In genomic region chr13:109314101-109314500, GRCh38 we compare ENCODE assay signal across 32 cellular contexts.
"Had no signal": no experiment of that assay in that cellular context is flagged by ENCODE, and none has a peak within 500 bp of the region (broad histone marks: within the 10 kb centered on the region; RNA-seq: fewer than 3 reads in every experiment).

No MANE protein-coding gene starts in this region.

- H3K36me3 ChIP-seq: brain microvascular endothelial cell, cardiac muscle cell, SJCRH30 had no signal

- H3K27me3 Mint-ChIP-seq: activated CD8-positive, alpha-beta T cell treated with anti-CD3 and anti-CD28 coated beads for 36 hours; activated naive CD4-positive, alpha-beta T cell treated with anti-CD3 and anti-CD28 coated beads, Interleukin-2, amount 10 ng/mL, durations not matched to agents 7 days and 5 days; activated naive CD8-positive, alpha-beta T cell treated with anti-CD3 and anti-CD28 coated beads, Interleukin-2, amount 10 ng/mL, durations not matched to agents 7 days and 5 days had no signal

- H3K27me3 ChIP-seq: brain microvascular endothelial cell, cardiac muscle cell, SJCRH30 had no signal

- H3K4me1 ChIP-seq: SJCRH30 had no signal

- H3K36me3 Mint-ChIP-seq: activated naive CD4-positive, alpha-beta T cell treated with anti-CD3 and anti-CD28 coated beads, Interleukin-2, amount 10 ng/mL, durations not matched to agents 7 days and 5 days; activated naive CD8-positive, alpha-beta T cell treated with anti-CD3 and anti-CD28 coated beads, Interleukin-2, amount 10 ng/mL, durations not matched to agents 7 days and 5 days had no signal

- H3K27ac Mint-ChIP-seq: activated CD8-positive, alpha-beta T cell treated with anti-CD3 and anti-CD28 coated beads for 36 hours; activated naive CD4-positive, alpha-beta T cell treated with anti-CD3 and anti-CD28 coated beads, Interleukin-2, amount 10 ng/mL, durations not matched to agents 7 days and 5 days; activated naive CD8-positive, alpha-beta T cell treated with anti-CD3 and anti-CD28 coated beads, Interleukin-2, amount 10 ng/mL, durations not matched to agents 7 days and 5 days; activated T-cell treated with anti-CD3 and anti-CD28 coated beads, Interleukin-2, amount 50 U/mL, for 72 hours; activated T-helper 2 cell treated with anti-CD3 and anti-CD28 coated beads, Interferon-gamma antibody, Interleukin-2, Interleukin-4, amounts not matched to agents 10 μg/mL and 5 μg/mL and 100 μg/mL, durations not matched to agents 14 hours and 24 hours and 36 hours had no signal

- ATAC-seq: activated CD8-positive, alpha-beta T cell treated with anti-CD3 and anti-CD28 coated beads for 36 hours; activated T-cell treated with anti-CD3 and anti-CD28 coated beads, Interleukin-2, amount 50 U/mL, for 72 hours; K562; Panc1; Right ventricle myocardium inferior had no signal

- H3K27ac ChIP-seq: brain microvascular endothelial cell, cardiac muscle cell, SJCRH30, VCaP had no signal

- H3K9me3 ChIP-seq: SJCRH30, SK-N-SH had no signal

- H3K4me3 Mint-ChIP-seq: activated CD8-positive, alpha-beta T cell treated with anti-CD3 and anti-CD28 coated beads for 36 hours; activated naive CD4-positive, alpha-beta T cell treated with anti-CD3 and anti-CD28 coated beads, Interleukin-2, amount 10 ng/mL, durations not matched to agents 7 days and 5 days; activated naive CD8-positive, alpha-beta T cell treated with anti-CD3 and anti-CD28 coated beads, Interleukin-2, amount 10 ng/mL, durations not matched to agents 7 days and 5 days; activated T-cell treated with anti-CD3 and anti-CD28 coated beads, Interleukin-2, amount 50 U/mL, for 72 hours had no signal

- DNase-seq: activated CD4-positive, alpha-beta T cell treated with anti-CD3 and anti-CD28 coated beads for 4 hours; activated CD4-positive, CD25-positive, alpha-beta regulatory T cell; activated CD8-positive, alpha-beta memory T cell treated with anti-CD3 and anti-CD28 coated beads, Interleukin-2, amount 50 U/mL, for 4 hours; activated CD8-positive, alpha-beta T cell treated with anti-CD3 and anti-CD28 coated beads for 36 hours; activated gamma-delta T cell treated with Interleukin-2 at 50 U/mL for 16 hours; activated naive CD4-positive, alpha-beta T cell treated with anti-CD3 and anti-CD28 coated beads, Interleukin-2, amount 10 ng/mL, durations not matched to agents 7 days and 5 days; activated naive CD8-positive, alpha-beta T cell treated with anti-CD3 and anti-CD28 coated beads, Interleukin-2, amount 10 ng/mL, durations not matched to agents 7 days and 5 days; activated T-cell treated with anti-CD3 and anti-CD28 coated beads, Interleukin-2, amount 50 U/mL, for 72 hours; amniotic stem cell; brain microvascular endothelial cell; cerebellar nuclear complex; Karpas-422; MM.1S; NCI-H1105; NCI-H1436 treated with DMSO at 0.1 percent for 48 hours; NCI-H187; NCI-H2081; NCI-H2227 treated with DMSO at 0.1 percent for 48 hours; NCI-H446 treated with DMSO at 0.1 percent for 48 hours; NCI-H526 treated with DMSO at 0.1 percent for 48 hours; NCI-H82; OCI-M1; RPMI8226; SJCRH30; SK-N-SH; T-helper 1 cell had no signal

- H3K4me3 ChIP-seq: cardiac muscle cell, K562, SJCRH30 had no signal

- H3K9me3 Mint-ChIP-seq: activated CD8-positive, alpha-beta T cell treated with anti-CD3 and anti-CD28 coated beads for 36 hours; activated naive CD4-positive, alpha-beta T cell treated with anti-CD3 and anti-CD28 coated beads, Interleukin-2, amount 10 ng/mL, durations not matched to agents 7 days and 5 days had no signal

- H3K4me1 Mint-ChIP-seq: activated naive CD4-positive, alpha-beta T cell treated with anti-CD3 and anti-CD28 coated beads, Interleukin-2, amount 10 ng/mL, durations not matched to agents 7 days and 5 days; activated naive CD8-positive, alpha-beta T cell treated with anti-CD3 and anti-CD28 coated beads, Interleukin-2, amount 10 ng/mL, durations not matched to agents 7 days and 5 days had no signal
